In genomic region chrX:86604620-86605019, GRCh38 we compare ENCODE assay signal across 19 cellular contexts.
A peak's percentile ranks its signal among the peaks of the same experiment; 100 is the strongest.
DNase-seq lines count a peak whose midpoint lies in the region; ATAC-seq and TF ChIP-seq lines count a peak whose summit lies in the region.
"Had no signal": no experiment of that assay in that cellular context is flagged by ENCODE, and none has a peak within 500 bp of the region (broad histone marks: within the 10 kb centered on the region; RNA-seq: fewer than 3 reads in every experiment).

No MANE protein-coding gene starts in this region.

- no peak overlapping the region for H3K27ac ChIP-seq in brain microvascular endothelial cell
- H3K27ac ChIP-seq: C4-2B, neural progenitor cell, sigmoid colon had no signal

- CTCF ChIA-PET in T-cell (lab: Charles Lee), result no interaction called here

- H3K4me3 Mint-ChIP-seq in T-cell, result no peak overlapping the region
- H3K4me3 Mint-ChIP-seq: brain, neural progenitor cell had no signal

- H3K27ac Mint-ChIP-seq in T-cell, result no peak overlapping the region
- H3K27ac Mint-ChIP-seq: brain, neural progenitor cell had no signal

- ATAC-seq in GM18517 (IDR thresholded peaks at IDR 0.05; ENCODE audit: unreplicated experiment) (peak; percentile 72), GM21529 (IDR thresholded peaks at IDR 0.05; ENCODE audit: unreplicated experiment) (peak; percentile 76), T-cell (replicated peaks in 1 of 4) (no peak)
- ATAC-seq: K562 had no signal

- peak; percentile 65 to 70 for DNase-seq in Kasumi-1 (lab: John Stamatoyannopoulos, UW)
- DNase-seq in brain microvascular endothelial cell, result peak; percentile 0
- DNase-seq in T-cell, result no peak
- no peak for DNase-seq in effector CD8-positive, alpha-beta T cell (lab: John Stamatoyannopoulos, UW)
- DNase-seq in NCI-H1417 treated with DMSO at 0.1 percent for 48 hours (lab: John Stamatoyannopoulos, UW), result no peak
- DNase-seq: activated CD8-positive, alpha-beta memory T cell treated with anti-CD3 and anti-CD28 coated beads for 24 hours; effector CD4-positive, alpha-beta T cell; mesenchymal stem cell; NCI-H187 treated with DMSO at 0.1 percent for 48 hours; NCI-H526; SHP77; sigmoid colon; stimulated activated naive CD4-positive, alpha-beta T cell had no signal

- POLR2A ChIA-PET in T-cell (lab: Charles Lee), result no interaction called here

- no peaks in the 10 kb centered on the region for H3K36me3 Mint-ChIP-seq in T-cell
- H3K36me3 Mint-ChIP-seq: brain, neural progenitor cell had no signal

- no peaks in the 10 kb centered on the region for H3K36me3 ChIP-seq in brain microvascular endothelial cell (replicated peaks)
- H3K36me3 ChIP-seq: neural progenitor cell, sigmoid colon had no signal

- no peak for TF ChIP-seq CTCF in brain microvascular endothelial cell (IDR thresholded peaks at IDR 0.05; ENCODE audit: low read depth, low read length, missing control alignments)

- H3K27me3 ChIP-seq in brain microvascular endothelial cell (replicated peaks), result no peaks in the 10 kb centered on the region
- H3K27me3 ChIP-seq: neural progenitor cell, sigmoid colon had no signal

- no peak overlapping the region for H3K4me3 ChIP-seq in brain microvascular endothelial cell (ENCODE audit: low read depth, low read length)
- H3K4me3 ChIP-seq: K562, neural progenitor cell, sigmoid colon had no signal

- peaks cover 0 to 13% (median 0%) of the 10 kb centered on the region in 3 donors for H3K9me3 Mint-ChIP-seq in T-cell
- H3K9me3 Mint-ChIP-seq: neural progenitor cell had no signal

- H3K4me1 Mint-ChIP-seq in T-cell, result no peaks in the 10 kb centered on the region
- H3K4me1 Mint-ChIP-seq: brain, neural progenitor cell had no signal

- in situ Hi-C loops in brain microvascular endothelial cell (cut with HindIII; ENCODE audit: low pct_ligation_motif_present, low sequenced_read_pairs), result no loop called here

- H3K27me3 Mint-ChIP-seq in T-cell, result peaks cover 0 to 3% of the 10 kb centered on the region in 2 donors
- H3K27me3 Mint-ChIP-seq: brain had no signal

Comparison
In these comparisons a context has a peak if more than half of its experiments do, and no peak if none do; other contexts are left out.
1. ATAC-seq: peak in GM18517 (single experiment) and GM21529 (single experiment); none in T-cell (0 of 4).
2. DNase-seq: peak in Kasumi-1 (2 of 2) and brain microvascular endothelial cell (single experiment); none in T-cell (0 of 34), effector CD8-positive, alpha-beta T cell (single experiment) and NCI-H1417 treated with DMSO at 0.1 percent for 48 hours (single experiment).